8 cellular contexts compared by ENCODE assay signal in genomic region chr14:77133718-77134338, GRCh38. TPM values are rescaled to one million over a fixed set of nuclear protein-coding genes. Genes with fewer than 3 reads are reported as not detected.
DNase-seq lines count a peak whose midpoint lies in the region; ATAC-seq and TF ChIP-seq lines count a peak whose summit lies in the region.

No MANE protein-coding gene starts in this region.

- H3K4me1 ChIP-seq in CD4-positive, alpha-beta memory T cell (ENCODE audit: insufficient read depth, low read length): no peaks in the 10 kb centered on the region
- no peaks in the 10 kb centered on the region for H3K4me1 ChIP-seq in lung (ENCODE audit: control insufficient read depth in 2 of 2, insufficient read depth in 2 of 2, low read length in 2 of 2)
- H3K4me1 ChIP-seq in thyroid gland: no peaks in the 10 kb centered on the region

- in situ Hi-C loops in brain microvascular endothelial cell (cut with HindIII; ENCODE audit: low pct_ligation_motif_present, low sequenced_read_pairs): no loop called here

- H3K27ac Mint-ChIP-seq in CD4-positive, alpha-beta memory T cell: no peak overlapping the region

- CTCF ChIA-PET in CD4-positive, alpha-beta memory T cell (lab: Charles Lee; ENCODE audit: partially characterized antibody): interaction anchor here (1.3 to 3.4 kb wide), 5 partner anchors 10 to 182 kb away, joined by 3 to 12 read pairs (median 7); no protein-coding TSS in a partner anchor

- H3K27me3 ChIP-seq in CD4-positive, alpha-beta memory T cell (ENCODE audit: insufficient read depth, low read length): peaks cover 3% of the 10 kb centered on the region
- H3K27me3 ChIP-seq in brain microvascular endothelial cell (replicated peaks) (peaks cover 13% of the 10 kb centered on the region), lung (ENCODE audit: control insufficient read depth, insufficient read depth) (peaks cover 9% of the 10 kb centered on the region), thyroid gland (peaks cover 7% of the 10 kb centered on the region)

- H3K4me1 Mint-ChIP-seq in CD4-positive, alpha-beta memory T cell: peaks cover 0 to 11% (median 3%) of the 10 kb centered on the region in 4 donors

- peaks cover 0 to 5% (median 2%) of the 10 kb centered on the region in 8 donors for H3K9me3 Mint-ChIP-seq in CD4-positive, alpha-beta memory T cell

- no peaks in the 10 kb centered on the region for H3K9me3 ChIP-seq in CD4-positive, alpha-beta memory T cell (ENCODE audit: control insufficient read depth in 1 of 2, low read length in 2 of 2)
- H3K9me3 ChIP-seq in lung (ENCODE audit: control insufficient read depth in 2 of 2, insufficient read depth in 1 of 2, low read length in 1 of 2) (peaks cover 0 to 14% of the 10 kb centered on the region in 2 donors), thyroid gland (no peaks in the 10 kb centered on the region)

- ATAC-seq in HG02610 (IDR thresholded peaks at IDR 0.05; ENCODE audit: unreplicated experiment) (peak; percentile 54), SK-N-SH treated with all-trans-retinoic acid at 6 μM for 48 hours (peak; percentile 58), lung (ENCODE audit: insufficient read depth, low FRiP score) (no peak), HG03521 (IDR thresholded peaks at IDR 0.05; ENCODE audit: unreplicated experiment) (no peak)

- H3K4me3 Mint-ChIP-seq in CD4-positive, alpha-beta memory T cell: no peak overlapping the region

- peak; percentile 48 to 68 (median 54) for DNase-seq in CD4-positive, alpha-beta memory T cell
- DNase-seq in brain microvascular endothelial cell (peak; percentile 60), lung (ENCODE audit: low spot score) (peak; percentile 42), thyroid gland (peak; percentile 57 to 74), lower leg skin (ENCODE audit: low spot score in 2 of 2) (no peak)

- intact Hi-C loops in CD4-positive, alpha-beta memory T cell (cut with micrococcal nuclease): no loop called here
- intact Hi-C loops in thyroid gland (cut with DNase I) (loop anchor here (10.0 kb wide), 1 partner anchor 81 kb away; no protein-coding TSS in a partner anchor), lower leg skin (cut with DNase I; ENCODE audit: low total_unique reads) (no loop called here)

- H3K4me3 ChIP-seq in CD4-positive, alpha-beta memory T cell (ENCODE audit: low read length in 2 of 2): no peak overlapping the region
- H3K4me3 ChIP-seq in brain microvascular endothelial cell (ENCODE audit: low read depth, low read length) (no peak overlapping the region), lung (no peak overlapping the region), thyroid gland (replicated peaks in 1 of 3) (no peak overlapping the region), lower leg skin (ENCODE audit: low read depth, poor library complexity, severe bottlenecking) (no peak overlapping the region)

- 9 to 11% methylated on average over 22 of the region's 22 CpGs for WGBS in lung, 2 donors
- 7 to 10% methylated on average over 22 of the region's 22 CpGs for WGBS in thyroid gland, 2 donors
- 7 to 9% methylated on average over 22 of the region's 22 CpGs for WGBS in lower leg skin, 2 donors

- H3K27ac ChIP-seq in CD4-positive, alpha-beta memory T cell (ENCODE audit: low read depth, low read length): no peak overlapping the region
- H3K27ac ChIP-seq in brain microvascular endothelial cell (no peak overlapping the region), lung (ENCODE audit: low read depth in 1 of 2, low read length in 1 of 2) (no peak overlapping the region), thyroid gland (no peak overlapping the region)

- POLR2A ChIA-PET in CD4-positive, alpha-beta memory T cell (lab: Charles Lee; ENCODE audit: partially characterized antibody): interaction anchor here (1.4 to 1.8 kb wide), 2 partner anchors 10 to 35 kb away, joined by 4 to 8 read pairs; no protein-coding TSS in a partner anchor

- no peaks in the 10 kb centered on the region for H3K36me3 ChIP-seq in CD4-positive, alpha-beta memory T cell (ENCODE audit: insufficient read depth, low read length)
- H3K36me3 ChIP-seq in brain microvascular endothelial cell (replicated peaks) (no peaks in the 10 kb centered on the region), lung (ENCODE audit: control insufficient read depth in 2 of 2, insufficient read depth in 2 of 2, low read length in 2 of 2) (no peaks in the 10 kb centered on the region), thyroid gland (no peaks in the 10 kb centered on the region)

- TF ChIP-seq POLR2A in thyroid gland (IDR thresholded peaks at IDR 0.05) (no peak), lower leg skin (IDR thresholded peaks at IDR 0.05) (no peak)

- TF ChIP-seq CTCF in brain microvascular endothelial cell (IDR thresholded peaks at IDR 0.05; ENCODE audit: low read depth, low read length, missing control alignments) (no peak), lung (IDR thresholded peaks at IDR 0.05; ENCODE audit: control extremely low read depth, extremely low read depth) (no peak), thyroid gland (IDR thresholded peaks at IDR 0.05) (no peak), lower leg skin (IDR thresholded peaks at IDR 0.05) (no peak)

- peaks cover 41 to 57% of the 10 kb centered on the region in 2 donors for H3K27me3 Mint-ChIP-seq in CD4-positive, alpha-beta memory T cell

- no peaks in the 10 kb centered on the region for H3K36me3 Mint-ChIP-seq in CD4-positive, alpha-beta memory T cell

TF ChIP-seq in SK-N-SH treated with all-trans-retinoic acid at 6 μM for 48 hours, 23 proteins besides CTCF, POLR2A, EP300 and RAD21 (continues in another document):
- TF ChIP-seq POU6F1 (CRISPR knock-in tag; IDR thresholded peaks at IDR 0.05; ENCODE audit: borderline replicate concordance, low read depth) (no peak), OSR1 (CRISPR knock-in tag; IDR thresholded peaks at IDR 0.05) (no peak), PPARA (CRISPR knock-in tag; IDR thresholded peaks at IDR 0.05; ENCODE audit: borderline replicate concordance) (no peak), TSHZ2 (CRISPR knock-in tag; IDR thresholded peaks at IDR 0.05) (no peak), CREB5 (CRISPR knock-in tag; IDR thresholded peaks at IDR 0.05; ENCODE audit: low read depth) (no peak), BACH2 (CRISPR knock-in tag; IDR thresholded peaks at IDR 0.05; ENCODE audit: borderline replicate concordance) (no peak)

RNA-seq across cellular contexts. Expression of gene ZDHHC22, which starts 7.8 kb away (rescaled TPM):
- not detected for total RNA-seq in CD4-positive, alpha-beta memory T cell
- not detected for polyA plus RNA-seq in CD4-positive, alpha-beta memory T cell
- not detected for total RNA-seq in lung
- under 1 TPM in 1 of 2 donors, not detected in 1; 0.02 TPM for polyA plus RNA-seq in lung
- not detected for total RNA-seq in thyroid gland
- not detected for total RNA-seq in lower leg skin

RNA-seq across cellular contexts. Expression of gene CIPC, which starts 35.8 kb away (rescaled TPM):
- 10 to 100 TPM; 18.6 to 21.5 TPM for total RNA-seq in CD4-positive, alpha-beta memory T cell
- 1 to 10 TPM; 5.4 to 7.1 TPM for polyA plus RNA-seq in CD4-positive, alpha-beta memory T cell
- 10 to 100 TPM; 26.6 to 32.0 TPM for total RNA-seq in lung
- polyA plus RNA-seq in lung: 10 to 100 TPM in 1 of 2 donors, 1 to 10 TPM in 1; 6.4 to 10.6 TPM
- 10 to 100 TPM; 37.6 to 59.5 (median 44.6) TPM for total RNA-seq in thyroid gland
- 10 to 100 TPM; 36.6 to 60.0 (median 52.1) TPM for total RNA-seq in lower leg skin

RNA-seq across cellular contexts. Expression of gene TMEM63C, which starts 47.8 kb away (rescaled TPM):
- total RNA-seq in CD4-positive, alpha-beta memory T cell: 1 to 10 TPM in 1 of 2 experiments, under 1 TPM in 1; 0.36 to 1.7 TPM
- not detected for polyA plus RNA-seq in CD4-positive, alpha-beta memory T cell
- 1 to 10 TPM in 1 of 2 donors, under 1 TPM in 1; 0.48 to 1.2 TPM for total RNA-seq in lung
- under 1 TPM; 0.20 to 0.41 TPM for polyA plus RNA-seq in lung
- 1 to 10 TPM in 1 of 4 donors, under 1 TPM in 3; 0.13 to 4.1 (median 0.54) TPM for total RNA-seq in thyroid gland
- total RNA-seq in lower leg skin: 10 to 100 TPM; 11.4 to 37.6 (median 18.9) TPM

Comparison
In these comparisons a context has a peak if more than half of its experiments do, and no peak if none do; other contexts are left out.
1. DNase-seq: peak in CD4-positive, alpha-beta memory T cell (5 of 5), brain microvascular endothelial cell (single experiment), lung (single experiment) and thyroid gland (2 of 2); none in lower leg skin (0 of 2).
2. ATAC-seq: peak in HG02610 (single experiment) and SK-N-SH treated with all-trans-retinoic acid at 6 μM for 48 hours (single experiment); none in lung (single experiment) and HG03521 (single experiment).